In genomic region chr15:64596701-64597468, GRCh38 we compare ENCODE assay signal across 8 cellular contexts.
A peak's percentile ranks its signal among the peaks of the same experiment; 100 is the strongest.
DNase-seq lines count a peak whose midpoint lies in the region; ATAC-seq lines count a peak whose summit lies in the region.

No MANE protein-coding gene starts in this region.

- POLR2A ChIA-PET in activated naive CD8-positive, alpha-beta T cell treated with anti-CD3 and anti-CD28 coated beads, Interleukin-2, amount 10 ng/mL, durations not matched to agents 7 days and 5 days (lab: Charles Lee), result interaction anchor here (0.6 to 1.8 kb wide), 6 partner anchors 9 to 209 kb away, joined by 3 to 7 read pairs (median 5); partner anchors contain the start of gene TRIP4

- DNase-seq in COR-L47 (lab: John Stamatoyannopoulos, UW) (peak; percentile 74), GM23248 (peak; percentile 38), NCI-H2227 treated with DMSO at 0.1 percent for 48 hours (lab: John Stamatoyannopoulos, UW) (peak; percentile 67), iPS DF 6.9 (ENCODE audit: low read depth, low spot score) (peak; percentile 41), activated gamma-delta T cell treated with Interleukin-2 at 50 U/mL for 16 hours (no peak)
- DNase-seq in activated naive CD8-positive, alpha-beta T cell treated with anti-CD3 and anti-CD28 coated beads, Interleukin-2, amount 10 ng/mL, durations not matched to agents 7 days and 5 days, result no peak
- no peak for DNase-seq in stimulated activated naive B cell treated with anti-CD40 and anti-IgM and Interleukin-4, amounts not matched to agents 10 μg/mL and 1 μg/mL and 100 μg/mL, for 72 hours

- H4K20me1 ChIP-seq in GM23248 (ENCODE audit: insufficient read depth), result no peaks in the 10 kb centered on the region; the same call in 1 of the 2 replicates

- ATAC-seq in activated naive CD8-positive, alpha-beta T cell treated with anti-CD3 and anti-CD28 coated beads, Interleukin-2, amount 10 ng/mL, durations not matched to agents 7 days and 5 days (ENCODE audit: low read depth), result peak; percentile 65
- peak; percentile 59 to 69 for ATAC-seq in stimulated activated naive B cell treated with anti-CD40 and anti-IgM and Interleukin-4, amounts not matched to agents 10 μg/mL and 1 μg/mL and 100 μg/mL, for 72 hours (replicated peaks)
- no peak for ATAC-seq in GM19455 (IDR thresholded peaks at IDR 0.05; ENCODE audit: unreplicated experiment)

- no peaks in the 10 kb centered on the region for H3K27me3 ChIP-seq in GM23248 (replicated peaks; ENCODE audit: insufficient read depth)
- H3K27me3 ChIP-seq in iPS DF 6.9 (ENCODE audit: control insufficient read depth, insufficient read depth, low read length), result no peaks in the 10 kb centered on the region

- H3K9me3 ChIP-seq in GM23248 (ENCODE audit: low read depth), result no peaks in the 10 kb centered on the region
- H3K9me3 ChIP-seq in iPS DF 6.9 (ENCODE audit: control insufficient read depth, insufficient read depth, low read length), result no peaks in the 10 kb centered on the region

- in situ Hi-C loops in GM23248 (cut with MboI), result no loop called here

- peaks cover under 1% of the 10 kb centered on the region for H3F3A ChIP-seq in GM23248 (ENCODE audit: insufficient read depth)

- no peak overlapping the region for H3K4me2 ChIP-seq in GM23248 (ENCODE audit: unreplicated experiment)

- peaks cover 97% of the 10 kb centered on the region for H3K79me2 ChIP-seq in GM23248 (ENCODE audit: insufficient read depth)

- no peaks in the 10 kb centered on the region for H3K9me3 Mint-ChIP-seq in activated naive CD8-positive, alpha-beta T cell treated with anti-CD3 and anti-CD28 coated beads, Interleukin-2, amount 10 ng/mL, durations not matched to agents 7 days and 5 days
- no peaks in the 10 kb centered on the region for H3K9me3 Mint-ChIP-seq in stimulated activated naive B cell treated with anti-CD40 and anti-IgM and Interleukin-4, amounts not matched to agents 10 μg/mL and 1 μg/mL and 100 μg/mL, for 72 hours

- no peaks in the 10 kb centered on the region for H3K36me3 ChIP-seq in GM23248 (ENCODE audit: low read depth)
- no peaks in the 10 kb centered on the region for H3K36me3 ChIP-seq in iPS DF 6.9 (ENCODE audit: control insufficient read depth, insufficient read depth, low read length)

- H2AFZ ChIP-seq in GM23248, result no peak overlapping the region

- H3K4me1 ChIP-seq in GM23248 (ENCODE audit: insufficient read depth), result peaks cover 20% of the 10 kb centered on the region
- no peaks in the 10 kb centered on the region for H3K4me1 ChIP-seq in iPS DF 6.9 (ENCODE audit: control insufficient read depth, insufficient read depth, low read length)

- H3K27me3 Mint-ChIP-seq in activated naive CD8-positive, alpha-beta T cell treated with anti-CD3 and anti-CD28 coated beads, Interleukin-2, amount 10 ng/mL, durations not matched to agents 7 days and 5 days, result no peaks in the 10 kb centered on the region
- H3K27me3 Mint-ChIP-seq in stimulated activated naive B cell treated with anti-CD40 and anti-IgM and Interleukin-4, amounts not matched to agents 10 μg/mL and 1 μg/mL and 100 μg/mL, for 72 hours, result no peaks in the 10 kb centered on the region

- H3K4me3 ChIP-seq in GM23248, result no peak overlapping the region
- no peak overlapping the region for H3K4me3 ChIP-seq in iPS DF 6.9 (ENCODE audit: low read length)

- peak overlapping the region; percentile 91 for H3K27ac Mint-ChIP-seq in activated naive CD8-positive, alpha-beta T cell treated with anti-CD3 and anti-CD28 coated beads, Interleukin-2, amount 10 ng/mL, durations not matched to agents 7 days and 5 days
- H3K27ac Mint-ChIP-seq in stimulated activated naive B cell treated with anti-CD40 and anti-IgM and Interleukin-4, amounts not matched to agents 10 μg/mL and 1 μg/mL and 100 μg/mL, for 72 hours, result peak overlapping the region; percentile 82

- H3K9me2 ChIP-seq in GM23248 (ENCODE audit: insufficient read depth), result no peaks in the 10 kb centered on the region

- 43 to 48% methylated on average over 4 of the region's 4 CpGs for WGBS in GM23248 (ENCODE audit: low coverage in 1 of 2, low lambda C conversion rate in 2 of 2, missing lambda C conversion rate in 2 of 2), 2 experiments
- WGBS in iPS DF 6.9 (ENCODE audit: insufficient coverage, insufficient read length), result no CpG with 5 or more reads among the region's 4 CpGs

- no peak overlapping the region for H3K27ac ChIP-seq in GM23248
- no peak overlapping the region for H3K27ac ChIP-seq in iPS DF 6.9 (ENCODE audit: low read length)

- H3K4me1 Mint-ChIP-seq in activated naive CD8-positive, alpha-beta T cell treated with anti-CD3 and anti-CD28 coated beads, Interleukin-2, amount 10 ng/mL, durations not matched to agents 7 days and 5 days, result peaks cover 35% of the 10 kb centered on the region
- H3K4me1 Mint-ChIP-seq in stimulated activated naive B cell treated with anti-CD40 and anti-IgM and Interleukin-4, amounts not matched to agents 10 μg/mL and 1 μg/mL and 100 μg/mL, for 72 hours, result peaks cover 28 to 41% of the 10 kb centered on the region in 2 donors

- no peak overlapping the region for H3K9ac ChIP-seq in GM23248

- H3K4me3 Mint-ChIP-seq in activated naive CD8-positive, alpha-beta T cell treated with anti-CD3 and anti-CD28 coated beads, Interleukin-2, amount 10 ng/mL, durations not matched to agents 7 days and 5 days, result peak overlapping the region; percentile 86
- peak overlapping the region; percentile 56 to 69 for H3K4me3 Mint-ChIP-seq in stimulated activated naive B cell treated with anti-CD40 and anti-IgM and Interleukin-4, amounts not matched to agents 10 μg/mL and 1 μg/mL and 100 μg/mL, for 72 hours

- peaks cover 2% of the 10 kb centered on the region for H3K36me3 Mint-ChIP-seq in activated naive CD8-positive, alpha-beta T cell treated with anti-CD3 and anti-CD28 coated beads, Interleukin-2, amount 10 ng/mL, durations not matched to agents 7 days and 5 days
- peaks cover 0 to 4% of the 10 kb centered on the region in 2 donors for H3K36me3 Mint-ChIP-seq in stimulated activated naive B cell treated with anti-CD40 and anti-IgM and Interleukin-4, amounts not matched to agents 10 μg/mL and 1 μg/mL and 100 μg/mL, for 72 hours

Comparison
In these comparisons a context has a peak if more than half of its experiments do, and no peak if none do; other contexts are left out.
1. DNase-seq: peak in COR-L47 (single experiment), GM23248 (single experiment), NCI-H2227 treated with DMSO at 0.1 percent for 48 hours (single experiment) and iPS DF 6.9 (single experiment); none in activated naive CD8-positive, alpha-beta T cell treated with anti-CD3 and anti-CD28 coated beads, Interleukin-2, amount 10 ng/mL, durations not matched to agents 7 days and 5 days (single experiment), stimulated activated naive B cell treated with anti-CD40 and anti-IgM and Interleukin-4, amounts not matched to agents 10 μg/mL and 1 μg/mL and 100 μg/mL, for 72 hours (single experiment) and activated gamma-delta T cell treated with Interleukin-2 at 50 U/mL for 16 hours (single experiment).